In genomic region chr13:40796649-40797048, GRCh38 we compare ENCODE assay signal across 24 cellular contexts. TPM values are rescaled to one million over a fixed set of nuclear protein-coding genes. Genes with fewer than 3 reads are reported as not detected.
DNase-seq lines count a peak whose midpoint lies in the region; ATAC-seq, FAIRE-seq and TF ChIP-seq lines count a peak whose summit lies in the region.
"Had no signal": no experiment of that assay in that cellular context is flagged by ENCODE, and none has a peak within 500 bp of the region (broad histone marks: within the 10 kb centered on the region; RNA-seq: fewer than 3 reads in every experiment).

No MANE protein-coding gene starts in this region.

- no peak for TF ChIP-seq CTCF in nephron progenitor cell (IDR thresholded peaks at IDR 0.05)

- peaks cover 2% of the 10 kb centered on the region for H3K36me3 ChIP-seq in CD8-positive, alpha-beta memory T cell (ENCODE audit: insufficient read depth, low read length)

- DNase-seq in activated naive CD8-positive, alpha-beta T cell treated with anti-CD3 and anti-CD28 coated beads, Interleukin-2, amount 50 U/mL, for 24 hours, result no peak
- DNase-seq in activated naive CD8-positive, alpha-beta T cell treated with anti-CD3 and anti-CD28 coated beads for 36 hours, result no peak
- DNase-seq in CD8-positive, alpha-beta memory T cell, result no peak
- no peak for DNase-seq in nephron progenitor cell
- no peak for DNase-seq in Kasumi-1 (lab: John Stamatoyannopoulos, UW)
- DNase-seq in globus pallidus (ENCODE audit: low spot score), result no peak
- DNase-seq in urothelium cell line (ENCODE audit: low spot score), result no peak
- DNase-seq: Caco-2, DMS 273 treated with DMSO at 0.1 percent for 48 hours, DMS79 treated with DMSO at 0.1 percent for 48 hours, MM.1S, NCI-H1048, NCI-H1417 treated with DMSO at 0.1 percent for 48 hours, NCI-H187 treated with DMSO at 0.1 percent for 48 hours, NCI-H2107, NCI-H2227 treated with DMSO at 0.1 percent for 48 hours, NCI-H510A, SIG-M5 had no signal

- no peak for FAIRE-seq in urothelium cell line (lab: Jason Lieb, UNC)
- FAIRE-seq: A549, H54 had no signal

- no peaks in the 10 kb centered on the region for H3K27me3 ChIP-seq in CD8-positive, alpha-beta memory T cell (ENCODE audit: insufficient read depth, low read length, poor library complexity, severe bottlenecking)

- no peak for ATAC-seq in activated naive CD8-positive, alpha-beta T cell treated with anti-CD3 and anti-CD28 coated beads, Interleukin-2, amount 50 U/mL, for 24 hours
- ATAC-seq in activated T-helper 17 cell treated with anti-CD3 and anti-CD28 coated beads, Interleukin-2, amount 50 U/mL, for 72 hours (replicated peaks), result no peak
- ATAC-seq: A549 had no signal

- no peaks in the 10 kb centered on the region for H3K27me3 Mint-ChIP-seq in activated naive CD8-positive, alpha-beta T cell treated with anti-CD3 and anti-CD28 coated beads, Interleukin-2, amount 50 U/mL, for 24 hours
- H3K27me3 Mint-ChIP-seq in activated naive CD8-positive, alpha-beta T cell treated with anti-CD3 and anti-CD28 coated beads for 36 hours, result no peaks in the 10 kb centered on the region
- H3K27me3 Mint-ChIP-seq in CD8-positive, alpha-beta memory T cell, result no peaks in the 10 kb centered on the region
- no peaks in the 10 kb centered on the region for H3K27me3 Mint-ChIP-seq in activated T-helper 17 cell treated with anti-CD3 and anti-CD28 coated beads, Interleukin-2, amount 50 U/mL, for 72 hours
- H3K27me3 Mint-ChIP-seq in nephron progenitor cell (ENCODE audit: low read depth, poor library complexity), result no peaks in the 10 kb centered on the region
- H3K27me3 Mint-ChIP-seq: B cell had no signal

- POLR2A ChIA-PET in CD8-positive, alpha-beta memory T cell (lab: Charles Lee), result no interaction called here

- H3K4me3 ChIP-seq in CD8-positive, alpha-beta memory T cell (ENCODE audit: low read length), result no peak overlapping the region
- H3K4me3 ChIP-seq: A549 had no signal

- peak overlapping the region; percentile 4 for H3K27ac Mint-ChIP-seq in activated naive CD8-positive, alpha-beta T cell treated with anti-CD3 and anti-CD28 coated beads, Interleukin-2, amount 50 U/mL, for 24 hours
- no peak overlapping the region for H3K27ac Mint-ChIP-seq in activated naive CD8-positive, alpha-beta T cell treated with anti-CD3 and anti-CD28 coated beads for 36 hours
- peak overlapping the region in 6 of 8 donors; percentile 1 to 71 (median 35) for H3K27ac Mint-ChIP-seq in CD8-positive, alpha-beta memory T cell
- peak overlapping the region; percentile 15 for H3K27ac Mint-ChIP-seq in activated T-helper 17 cell treated with anti-CD3 and anti-CD28 coated beads, Interleukin-2, amount 50 U/mL, for 72 hours
- H3K27ac Mint-ChIP-seq in nephron progenitor cell, result peak overlapping the region; percentile 73
- H3K27ac Mint-ChIP-seq: B cell, CD14-positive monocyte had no signal

- no peak overlapping the region for H3K4me3 Mint-ChIP-seq in activated naive CD8-positive, alpha-beta T cell treated with anti-CD3 and anti-CD28 coated beads, Interleukin-2, amount 50 U/mL, for 24 hours
- no peak overlapping the region for H3K4me3 Mint-ChIP-seq in activated naive CD8-positive, alpha-beta T cell treated with anti-CD3 and anti-CD28 coated beads for 36 hours
- H3K4me3 Mint-ChIP-seq in CD8-positive, alpha-beta memory T cell, result no peak overlapping the region
- no peak overlapping the region for H3K4me3 Mint-ChIP-seq in activated T-helper 17 cell treated with anti-CD3 and anti-CD28 coated beads, Interleukin-2, amount 50 U/mL, for 72 hours
- no peak overlapping the region for H3K4me3 Mint-ChIP-seq in nephron progenitor cell
- H3K4me3 Mint-ChIP-seq: B cell, CD14-positive monocyte had no signal

- no peaks in the 10 kb centered on the region for H3K9me3 Mint-ChIP-seq in activated naive CD8-positive, alpha-beta T cell treated with anti-CD3 and anti-CD28 coated beads, Interleukin-2, amount 50 U/mL, for 24 hours
- no peaks in the 10 kb centered on the region for H3K9me3 Mint-ChIP-seq in activated naive CD8-positive, alpha-beta T cell treated with anti-CD3 and anti-CD28 coated beads for 36 hours
- H3K9me3 Mint-ChIP-seq in CD8-positive, alpha-beta memory T cell, result no peaks in the 10 kb centered on the region
- H3K9me3 Mint-ChIP-seq in activated T-helper 17 cell treated with anti-CD3 and anti-CD28 coated beads, Interleukin-2, amount 50 U/mL, for 72 hours, result no peaks in the 10 kb centered on the region
- no peaks in the 10 kb centered on the region for H3K9me3 Mint-ChIP-seq in nephron progenitor cell
- H3K9me3 Mint-ChIP-seq: CD14-positive monocyte had no signal

- H3K9me3 ChIP-seq in CD8-positive, alpha-beta memory T cell (ENCODE audit: low read length), result no peaks in the 10 kb centered on the region
- H3K9me3 ChIP-seq: A549, Caco-2 had no signal

- H3K36me3 Mint-ChIP-seq in activated naive CD8-positive, alpha-beta T cell treated with anti-CD3 and anti-CD28 coated beads, Interleukin-2, amount 50 U/mL, for 24 hours (ENCODE audit: low read depth), result peaks cover 42% of the 10 kb centered on the region
- peaks cover 15% of the 10 kb centered on the region for H3K36me3 Mint-ChIP-seq in activated naive CD8-positive, alpha-beta T cell treated with anti-CD3 and anti-CD28 coated beads for 36 hours
- H3K36me3 Mint-ChIP-seq in CD8-positive, alpha-beta memory T cell, result peaks cover 0 to 76% (median 16%) of the 10 kb centered on the region in 3 donors
- peaks cover 59% of the 10 kb centered on the region for H3K36me3 Mint-ChIP-seq in activated T-helper 17 cell treated with anti-CD3 and anti-CD28 coated beads, Interleukin-2, amount 50 U/mL, for 72 hours (ENCODE audit: low read depth)
- H3K36me3 Mint-ChIP-seq in nephron progenitor cell (ENCODE audit: low read depth), result peaks cover 36% of the 10 kb centered on the region

- H3K4me1 ChIP-seq in CD8-positive, alpha-beta memory T cell (ENCODE audit: insufficient read depth, low read length), result no peaks in the 10 kb centered on the region
- H3K4me1 ChIP-seq: A549 had no signal

- CTCF ChIA-PET in CD8-positive, alpha-beta memory T cell (lab: Charles Lee), result no interaction called here

- peaks cover 30% of the 10 kb centered on the region for H3K4me1 Mint-ChIP-seq in activated naive CD8-positive, alpha-beta T cell treated with anti-CD3 and anti-CD28 coated beads, Interleukin-2, amount 50 U/mL, for 24 hours
- H3K4me1 Mint-ChIP-seq in activated naive CD8-positive, alpha-beta T cell treated with anti-CD3 and anti-CD28 coated beads for 36 hours, result peaks cover 30% of the 10 kb centered on the region
- H3K4me1 Mint-ChIP-seq in CD8-positive, alpha-beta memory T cell, result peaks cover 22 to 31% (median 27%) of the 10 kb centered on the region in 3 donors
- H3K4me1 Mint-ChIP-seq in activated T-helper 17 cell treated with anti-CD3 and anti-CD28 coated beads, Interleukin-2, amount 50 U/mL, for 72 hours, result peaks cover 12% of the 10 kb centered on the region
- H3K4me1 Mint-ChIP-seq in nephron progenitor cell, result peaks cover 10% of the 10 kb centered on the region

- no peak overlapping the region for H3K27ac ChIP-seq in CD8-positive, alpha-beta memory T cell (ENCODE audit: low read depth, low read length)
- H3K27ac ChIP-seq: A549, RWPE1 had no signal

RNA-seq across cellular contexts. Expression of gene SLC25A15, which starts 7.2 kb away (rescaled TPM):
- total RNA-seq in activated naive CD8-positive, alpha-beta T cell treated with anti-CD3 and anti-CD28 coated beads for 36 hours, result 10 to 100 TPM; 27.7 to 28.4 TPM
- total RNA-seq in CD8-positive, alpha-beta memory T cell, result 10 to 100 TPM; 23.9 to 24.3 TPM
- 7.3 TPM for polyA plus RNA-seq in CD8-positive, alpha-beta memory T cell
- total RNA-seq in activated T-helper 17 cell treated with anti-CD3 and anti-CD28 coated beads, Interleukin-2, amount 50 U/mL, for 72 hours, result 10 to 100 TPM; 12.9 to 21.4 TPM

RNA-seq across cellular contexts. Expression of gene MRPS31, which starts 25.7 kb away (rescaled TPM):
- 10 to 100 TPM; 40.9 to 43.8 TPM for total RNA-seq in activated naive CD8-positive, alpha-beta T cell treated with anti-CD3 and anti-CD28 coated beads for 36 hours
- 10 to 100 TPM; 36.7 to 38.6 TPM for total RNA-seq in CD8-positive, alpha-beta memory T cell
- polyA plus RNA-seq in CD8-positive, alpha-beta memory T cell, result 44.2 TPM
- total RNA-seq in activated T-helper 17 cell treated with anti-CD3 and anti-CD28 coated beads, Interleukin-2, amount 50 U/mL, for 72 hours, result 10 to 100 TPM; 39.8 to 41.8 TPM
